1 cellular context compared by ENCODE assay signal in the genomic region with DNA sequence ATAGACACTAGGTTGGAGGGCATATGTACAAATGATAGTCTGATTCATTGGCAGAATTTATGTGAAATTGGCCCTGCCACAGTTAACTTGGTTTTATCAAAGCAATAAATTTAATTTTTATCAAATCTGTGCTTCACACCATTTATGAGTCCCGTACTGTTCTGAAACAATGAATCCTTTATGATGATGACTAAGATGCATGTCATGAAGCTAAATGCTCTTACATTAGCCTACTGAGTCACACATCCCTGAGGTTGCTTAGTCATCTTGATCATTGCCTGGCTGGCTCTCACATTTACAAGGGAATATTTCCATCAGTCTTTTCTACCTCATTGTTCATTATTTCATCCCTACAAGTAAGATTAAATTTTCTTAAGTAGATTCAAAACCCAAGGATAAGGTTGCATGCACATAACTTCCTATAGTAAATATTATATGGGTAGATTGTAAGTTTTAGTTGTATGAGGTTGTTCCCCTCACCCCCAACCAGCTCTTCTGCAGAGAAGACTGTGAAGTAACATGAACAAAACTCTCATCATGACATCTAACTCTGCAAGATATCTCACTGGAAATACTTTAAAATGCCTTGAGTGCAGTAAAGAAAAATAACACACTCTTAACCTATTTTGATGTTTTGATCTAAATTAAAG.
TF ChIP-seq lines count a peak whose summit lies in the region.

No MANE protein-coding gene starts in this region.

TF ChIP-seq in HEK293, 187 proteins besides CTCF, POLR2A, EP300 and RAD21 (continued from another document):
- TF ChIP-seq HIC1 (tag by site-specific recombination; IDR thresholded peaks at IDR 0.05), result peak; percentile 69
- TF ChIP-seq ZEB2 (tag by site-specific recombination; IDR thresholded peaks at IDR 0.05), result peak; percentile 78
- peak; percentile 68 for TF ChIP-seq ZNF366 (tag by site-specific recombination; conservative IDR thresholded peaks at IDR 0.05)
- TF ChIP-seq ZNF629 (tag by site-specific recombination; IDR thresholded peaks at IDR 0.05), result peak; percentile 69
- TF ChIP-seq, protein P1, sequence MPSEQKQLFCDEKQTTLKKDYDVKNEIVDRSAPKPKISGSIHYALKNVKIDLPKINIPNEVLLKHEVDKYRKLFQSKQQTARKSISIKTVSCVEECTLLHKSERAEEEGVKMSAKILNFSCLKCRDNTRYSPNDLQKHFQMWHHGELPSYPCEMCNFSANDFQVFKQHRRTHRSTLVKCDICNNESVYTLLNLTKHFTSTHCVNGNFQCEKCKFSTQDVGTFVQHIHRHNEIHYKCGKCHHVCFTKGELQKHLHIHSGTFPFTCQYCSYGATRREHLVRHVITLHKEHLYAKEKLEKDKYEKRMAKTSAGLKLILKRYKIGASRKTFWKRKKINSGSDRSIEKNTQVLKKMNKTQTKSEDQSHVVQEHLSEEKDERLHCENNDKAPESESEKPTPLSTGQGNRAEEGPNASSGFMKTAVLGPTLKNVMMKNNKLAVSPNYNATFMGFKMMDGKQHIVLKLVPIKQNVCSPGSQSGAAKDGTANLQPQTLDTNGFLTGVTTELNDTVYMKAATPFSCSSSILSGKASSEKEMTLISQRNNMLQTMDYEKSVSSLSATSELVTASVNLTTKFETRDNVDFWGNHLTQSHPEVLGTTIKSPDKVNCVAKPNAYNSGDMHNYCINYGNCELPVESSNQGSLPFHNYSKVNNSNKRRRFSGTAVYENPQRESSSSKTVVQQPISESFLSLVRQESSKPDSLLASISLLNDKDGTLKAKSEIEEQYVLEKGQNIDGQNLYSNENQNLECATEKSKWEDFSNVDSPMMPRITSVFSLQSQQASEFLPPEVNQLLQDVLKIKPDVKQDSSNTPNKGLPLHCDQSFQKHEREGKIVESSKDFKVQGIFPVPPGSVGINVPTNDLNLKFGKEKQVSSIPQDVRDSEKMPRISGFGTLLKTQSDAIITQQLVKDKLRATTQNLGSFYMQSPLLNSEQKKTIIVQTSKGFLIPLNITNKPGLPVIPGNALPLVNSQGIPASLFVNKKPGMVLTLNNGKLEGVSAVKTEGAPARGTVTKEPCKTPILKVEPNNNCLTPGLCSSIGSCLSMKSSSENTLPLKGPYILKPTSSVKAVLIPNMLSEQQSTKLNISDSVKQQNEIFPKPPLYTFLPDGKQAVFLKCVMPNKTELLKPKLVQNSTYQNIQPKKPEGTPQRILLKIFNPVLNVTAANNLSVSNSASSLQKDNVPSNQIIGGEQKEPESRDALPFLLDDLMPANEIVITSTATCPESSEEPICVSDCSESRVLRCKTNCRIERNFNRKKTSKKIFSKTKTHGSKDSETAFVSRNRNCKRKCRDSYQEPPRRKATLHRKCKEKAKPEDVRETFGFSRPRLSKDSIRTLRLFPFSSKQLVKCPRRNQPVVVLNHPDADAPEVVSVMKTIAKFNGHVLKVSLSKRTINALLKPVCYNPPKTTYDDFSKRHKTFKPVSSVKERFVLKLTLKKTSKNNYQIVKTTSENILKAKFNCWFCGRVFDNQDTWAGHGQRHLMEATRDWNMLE (tag by site-specific recombination; conservative IDR thresholded peaks at IDR 0.05; ENCODE audit: low read depth), result peak; percentile 33
- no peak for TF ChIP-seq ZNF248 (tag by site-specific recombination; IDR thresholded peaks at IDR 0.05)
- TF ChIP-seq ZNF280C (tag by site-specific recombination; IDR thresholded peaks at IDR 0.05), result no peak
- no peak for TF ChIP-seq ZNF133 (tag by site-specific recombination; IDR thresholded peaks at IDR 0.05)
- no peak for TF ChIP-seq GLI2 (tag by site-specific recombination; IDR thresholded peaks at IDR 0.05; ENCODE audit: borderline replicate concordance, low read depth)
- TF ChIP-seq, protein P2, sequence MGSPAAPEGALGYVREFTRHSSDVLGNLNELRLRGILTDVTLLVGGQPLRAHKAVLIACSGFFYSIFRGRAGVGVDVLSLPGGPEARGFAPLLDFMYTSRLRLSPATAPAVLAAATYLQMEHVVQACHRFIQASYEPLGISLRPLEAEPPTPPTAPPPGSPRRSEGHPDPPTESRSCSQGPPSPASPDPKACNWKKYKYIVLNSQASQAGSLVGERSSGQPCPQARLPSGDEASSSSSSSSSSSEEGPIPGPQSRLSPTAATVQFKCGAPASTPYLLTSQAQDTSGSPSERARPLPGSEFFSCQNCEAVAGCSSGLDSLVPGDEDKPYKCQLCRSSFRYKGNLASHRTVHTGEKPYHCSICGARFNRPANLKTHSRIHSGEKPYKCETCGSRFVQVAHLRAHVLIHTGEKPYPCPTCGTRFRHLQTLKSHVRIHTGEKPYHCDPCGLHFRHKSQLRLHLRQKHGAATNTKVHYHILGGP (tag by site-specific recombination; IDR thresholded peaks at IDR 0.05), result no peak
- no peak for TF ChIP-seq MZF1 (tag by site-specific recombination; IDR thresholded peaks at IDR 0.05; ENCODE audit: borderline replicate concordance)
- TF ChIP-seq, protein P3, sequence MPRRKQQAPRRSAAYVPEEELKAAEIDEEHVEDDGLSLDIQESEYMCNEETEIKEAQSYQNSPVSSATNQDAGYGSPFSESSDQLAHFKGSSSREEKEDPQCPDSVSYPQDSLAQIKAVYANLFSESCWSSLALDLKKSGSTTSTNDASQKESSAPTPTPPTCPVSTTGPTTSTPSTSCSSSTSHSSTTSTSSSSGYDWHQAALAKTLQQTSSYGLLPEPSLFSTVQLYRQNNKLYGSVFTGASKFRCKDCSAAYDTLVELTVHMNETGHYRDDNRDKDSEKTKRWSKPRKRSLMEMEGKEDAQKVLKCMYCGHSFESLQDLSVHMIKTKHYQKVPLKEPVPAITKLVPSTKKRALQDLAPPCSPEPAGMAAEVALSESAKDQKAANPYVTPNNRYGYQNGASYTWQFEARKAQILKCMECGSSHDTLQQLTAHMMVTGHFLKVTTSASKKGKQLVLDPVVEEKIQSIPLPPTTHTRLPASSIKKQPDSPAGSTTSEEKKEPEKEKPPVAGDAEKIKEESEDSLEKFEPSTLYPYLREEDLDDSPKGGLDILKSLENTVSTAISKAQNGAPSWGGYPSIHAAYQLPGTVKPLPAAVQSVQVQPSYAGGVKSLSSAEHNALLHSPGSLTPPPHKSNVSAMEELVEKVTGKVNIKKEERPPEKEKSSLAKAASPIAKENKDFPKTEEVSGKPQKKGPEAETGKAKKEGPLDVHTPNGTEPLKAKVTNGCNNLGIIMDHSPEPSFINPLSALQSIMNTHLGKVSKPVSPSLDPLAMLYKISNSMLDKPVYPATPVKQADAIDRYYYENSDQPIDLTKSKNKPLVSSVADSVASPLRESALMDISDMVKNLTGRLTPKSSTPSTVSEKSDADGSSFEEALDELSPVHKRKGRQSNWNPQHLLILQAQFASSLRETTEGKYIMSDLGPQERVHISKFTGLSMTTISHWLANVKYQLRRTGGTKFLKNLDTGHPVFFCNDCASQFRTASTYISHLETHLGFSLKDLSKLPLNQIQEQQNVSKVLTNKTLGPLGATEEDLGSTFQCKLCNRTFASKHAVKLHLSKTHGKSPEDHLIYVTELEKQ (tag by site-specific recombination; IDR thresholded peaks at IDR 0.05; ENCODE audit: borderline replicate concordance), result 0 out of 2 replicates have a peak, but pooled peaks have one; percentile 52
- no peak for TF ChIP-seq AEBP2 (tag by site-specific recombination; IDR thresholded peaks at IDR 0.05; ENCODE audit: borderline replicate concordance)
- TF ChIP-seq ZFP37 (tag by site-specific recombination; IDR thresholded peaks at IDR 0.05), result 0 out of 2 replicates have a peak, but pooled peaks have one; percentile 54
- no peak for TF ChIP-seq ZNF26 (tag by site-specific recombination; IDR thresholded peaks at IDR 0.05)
- TF ChIP-seq ZIC2 (tag by site-specific recombination; IDR thresholded peaks at IDR 0.05), result no peak
- peak; percentile 88 for TF ChIP-seq ZNF184 (tag by site-specific recombination; IDR thresholded peaks at IDR 0.05)
- TF ChIP-seq SCRT2 (tag by site-specific recombination; IDR thresholded peaks at IDR 0.05), result no peak
- TF ChIP-seq ZNF24 (tag by site-specific recombination; IDR thresholded peaks at IDR 0.05), result 0 out of 2 replicates have a peak, but pooled peaks have one; percentile 47
- TF ChIP-seq ZBTB10 (tag by site-specific recombination; IDR thresholded peaks at IDR 0.05), result no peak
- TF ChIP-seq ZNF660 (tag by site-specific recombination; IDR thresholded peaks at IDR 0.05), result peak; percentile 93; the same call in 1 of the 2 replicates
- TF ChIP-seq, protein P4, sequence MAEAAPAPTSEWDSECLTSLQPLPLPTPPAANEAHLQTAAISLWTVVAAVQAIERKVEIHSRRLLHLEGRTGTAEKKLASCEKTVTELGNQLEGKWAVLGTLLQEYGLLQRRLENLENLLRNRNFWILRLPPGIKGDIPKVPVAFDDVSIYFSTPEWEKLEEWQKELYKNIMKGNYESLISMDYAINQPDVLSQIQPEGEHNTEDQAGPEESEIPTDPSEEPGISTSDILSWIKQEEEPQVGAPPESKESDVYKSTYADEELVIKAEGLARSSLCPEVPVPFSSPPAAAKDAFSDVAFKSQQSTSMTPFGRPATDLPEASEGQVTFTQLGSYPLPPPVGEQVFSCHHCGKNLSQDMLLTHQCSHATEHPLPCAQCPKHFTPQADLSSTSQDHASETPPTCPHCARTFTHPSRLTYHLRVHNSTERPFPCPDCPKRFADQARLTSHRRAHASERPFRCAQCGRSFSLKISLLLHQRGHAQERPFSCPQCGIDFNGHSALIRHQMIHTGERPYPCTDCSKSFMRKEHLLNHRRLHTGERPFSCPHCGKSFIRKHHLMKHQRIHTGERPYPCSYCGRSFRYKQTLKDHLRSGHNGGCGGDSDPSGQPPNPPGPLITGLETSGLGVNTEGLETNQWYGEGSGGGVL (tag by site-specific recombination; IDR thresholded peaks at IDR 0.05), result peak; percentile 44
- TF ChIP-seq YY1 (tag by site-specific recombination; IDR thresholded peaks at IDR 0.05), result no peak
TF ChIP-seq in HEK293: peak in this region for 24.
